Comparison of ENCODE assay signal across 15 cellular contexts in the genomic region with DNA sequence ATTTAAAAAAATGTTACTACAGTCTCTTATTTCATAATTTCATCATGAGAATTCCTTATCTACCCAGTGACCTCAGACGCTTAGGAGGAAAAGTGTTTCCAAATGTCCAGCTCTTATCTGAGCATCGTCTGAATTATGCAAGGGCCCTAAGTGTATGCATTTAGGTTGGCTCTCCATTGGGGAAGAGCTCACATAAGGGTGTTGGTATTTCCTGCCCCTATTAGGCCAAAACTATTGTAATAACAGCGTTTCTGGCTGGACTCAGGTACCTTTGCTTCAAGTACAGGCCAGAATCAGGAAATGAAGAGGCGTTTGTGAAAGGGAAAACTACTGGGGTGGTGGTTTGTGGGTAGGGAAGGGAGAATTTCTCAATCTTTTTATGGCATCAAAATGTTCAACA. TPM values are rescaled to one million over a fixed set of nuclear protein-coding genes. Genes with fewer than 3 reads are reported as not detected.
DNase-seq lines count a peak whose midpoint lies in the region; ATAC-seq and TF ChIP-seq lines count a peak whose summit lies in the region.
"Had no signal": no experiment of that assay in that cellular context is flagged by ENCODE, and none has a peak within 500 bp of the region (broad histone marks: within the 10 kb centered on the region; RNA-seq: fewer than 3 reads in every experiment).

No MANE protein-coding gene starts in this region.

- no peaks in the 10 kb centered on the region for H3K27me3 Mint-ChIP-seq in stimulated activated naive CD8-positive, alpha-beta T cell treated with anti-CD3 and anti-CD28 coated beads, Interleukin-15, amount 100 ng/mL, for 72 hours
- H3K27me3 Mint-ChIP-seq in GM23338 (ENCODE audit: insufficient read depth, low read depth, poor library complexity) = peaks cover 7% of the 10 kb centered on the region

- H3F3A ChIP-seq in GM23248 (ENCODE audit: insufficient read depth) (peaks cover 17% of the 10 kb centered on the region), GM23338 (replicated peaks; ENCODE audit: low read depth) (no peaks in the 10 kb centered on the region)

- H2AFZ ChIP-seq in GM23248 (no peak overlapping the region), parathyroid adenoma (peak overlapping the region; percentile 79), GM23338 (no peak overlapping the region)

- H3K36me3 ChIP-seq in GM23248 (ENCODE audit: low read depth) (no peaks in the 10 kb centered on the region), parathyroid adenoma (ENCODE audit: control insufficient read depth, insufficient read depth, low read length) (no peaks in the 10 kb centered on the region), ascending aorta (no peaks in the 10 kb centered on the region), GM23338 (ENCODE audit: insufficient read depth) (no peaks in the 10 kb centered on the region)
- H3K36me3 ChIP-seq: colonic mucosa, stomach had no signal

- intact Hi-C loops in ascending aorta (cut with DNase I) = no loop called here

- TF ChIP-seq CTCF in RWPE1 (conservative IDR thresholded peaks at IDR 0.05; ENCODE audit: low read depth) (no peak), parathyroid adenoma (IDR thresholded peaks at IDR 0.05) (no peak), ascending aorta (IDR thresholded peaks at IDR 0.05) (no peak), GM23338 (conservative IDR thresholded peaks at IDR 0.05; ENCODE audit: low read depth in 2 of 2) (no peak)

- no peak overlapping the region for H3K4me3 ChIP-seq in GM23248
- no peak overlapping the region for H3K4me3 ChIP-seq in parathyroid adenoma (ENCODE audit: low read depth, low read length)
- no peak overlapping the region for H3K4me3 ChIP-seq in ascending aorta
- H3K4me3 ChIP-seq in GM23338 = no peak overlapping the region
- H3K4me3 ChIP-seq: colonic mucosa, stomach had no signal

- H3K9me3 ChIP-seq in GM23248 (ENCODE audit: low read depth) = no peaks in the 10 kb centered on the region
- no peaks in the 10 kb centered on the region for H3K9me3 ChIP-seq in parathyroid adenoma (ENCODE audit: control insufficient read depth, low read length)
- no peaks in the 10 kb centered on the region for H3K9me3 ChIP-seq in ascending aorta
- H3K9me3 ChIP-seq: colonic mucosa had no signal

- H3K9me2 ChIP-seq in GM23248 (ENCODE audit: insufficient read depth) = no peaks in the 10 kb centered on the region
- peaks cover 4% of the 10 kb centered on the region; the same call in 1 of the 2 replicates for H3K9me2 ChIP-seq in GM23338 (ENCODE audit: insufficient read depth)

- no peak for ATAC-seq in stimulated activated naive CD8-positive, alpha-beta T cell treated with anti-CD3 and anti-CD28 coated beads, Interleukin-15, amount 100 ng/mL, for 72 hours
- ATAC-seq in GM23338 = no peak

- H3K79me2 ChIP-seq in GM23248 (ENCODE audit: insufficient read depth) = no peaks in the 10 kb centered on the region
- H3K79me2 ChIP-seq in parathyroid adenoma = no peaks in the 10 kb centered on the region
- H3K79me2 ChIP-seq in GM23338 (replicated peaks; ENCODE audit: insufficient read depth) = no peaks in the 10 kb centered on the region

- peak overlapping the region; percentile 43 for H3K27ac ChIP-seq in GM23248
- peak overlapping the region; percentile 50; the same call in 1 of the 2 replicates for H3K27ac ChIP-seq in RWPE1
- peak overlapping the region; percentile 62 for H3K27ac ChIP-seq in parathyroid adenoma
- H3K27ac ChIP-seq in ascending aorta = no peak overlapping the region
- H3K27ac ChIP-seq in GM23338 (ENCODE audit: low read depth) = no peak overlapping the region
- H3K27ac ChIP-seq: colonic mucosa, stomach, VCaP had no signal

- H3K4me1 ChIP-seq in GM23248 (ENCODE audit: insufficient read depth) (peaks cover 31% of the 10 kb centered on the region), parathyroid adenoma (peaks cover 5% of the 10 kb centered on the region), ascending aorta (peaks cover 0 to 2% of the 10 kb centered on the region in 2 donors), GM23338 (ENCODE audit: insufficient read depth) (peaks cover 9% of the 10 kb centered on the region; the same call in 1 of the 2 replicates)
- H3K4me1 ChIP-seq: colonic mucosa, stomach had no signal

- H3K4me1 Mint-ChIP-seq in stimulated activated naive CD8-positive, alpha-beta T cell treated with anti-CD3 and anti-CD28 coated beads, Interleukin-15, amount 100 ng/mL, for 72 hours = peaks cover 16% of the 10 kb centered on the region
- H3K4me1 Mint-ChIP-seq in GM23338 = peaks cover 15% of the 10 kb centered on the region

- H3K27me3 ChIP-seq in GM23248 (replicated peaks; ENCODE audit: insufficient read depth) (no peaks in the 10 kb centered on the region), parathyroid adenoma (ENCODE audit: control insufficient read depth, insufficient read depth, low read length) (no peaks in the 10 kb centered on the region), ascending aorta (no peaks in the 10 kb centered on the region), GM23338 (ENCODE audit: insufficient read depth) (no peaks in the 10 kb centered on the region)
- H3K27me3 ChIP-seq: colonic mucosa, stomach had no signal

- POLR2A ChIA-PET in RWPE1 (lab: Yijun Ruan, JAX; ENCODE audit: low non-redundant PET) = no interaction called here

- in situ Hi-C loops in GM23248 (cut with MboI) = no loop called here

- no peaks in the 10 kb centered on the region for H4K20me1 ChIP-seq in GM23248 (ENCODE audit: insufficient read depth)
- no peaks in the 10 kb centered on the region for H4K20me1 ChIP-seq in GM23338 (replicated peaks; ENCODE audit: insufficient read depth)

- H3K9ac ChIP-seq in GM23248 (no peak overlapping the region), parathyroid adenoma (no peak overlapping the region)

- no peak overlapping the region for H3K4me3 Mint-ChIP-seq in stimulated activated naive CD8-positive, alpha-beta T cell treated with anti-CD3 and anti-CD28 coated beads, Interleukin-15, amount 100 ng/mL, for 72 hours
- no peak overlapping the region for H3K4me3 Mint-ChIP-seq in GM23338
- H3K4me3 Mint-ChIP-seq: activated naive CD4-positive, alpha-beta T cell treated with anti-CD3 and anti-CD28 coated beads for 36 hours had no signal

- H3K4me2 ChIP-seq in GM23248 (ENCODE audit: unreplicated experiment) (no peak overlapping the region), parathyroid adenoma (ENCODE audit: low read length) (no peak overlapping the region), GM23338 (no peak overlapping the region)

- H3K27ac Mint-ChIP-seq in stimulated activated naive CD8-positive, alpha-beta T cell treated with anti-CD3 and anti-CD28 coated beads, Interleukin-15, amount 100 ng/mL, for 72 hours = no peak overlapping the region
- no peak overlapping the region for H3K27ac Mint-ChIP-seq in GM23338
- H3K27ac Mint-ChIP-seq: activated naive CD4-positive, alpha-beta T cell treated with anti-CD3 and anti-CD28 coated beads for 36 hours had no signal

- DNase-seq in GM23248 = peak; percentile 66
- no peak for DNase-seq in RWPE1 (ENCODE audit: low spot score)
- peak; percentile 23 for DNase-seq in fibroblast of peridontal ligament (ENCODE audit: extremely low read depth)
- no peak for DNase-seq in stimulated activated naive CD8-positive, alpha-beta T cell treated with anti-CD3 and anti-CD28 coated beads, Interleukin-15, amount 100 ng/mL, for 72 hours
- no peak for DNase-seq in NCI-H774 (lab: John Stamatoyannopoulos, UW)
- DNase-seq in ascending aorta (ENCODE audit: low spot score in 2 of 2) = no peak
- no peak for DNase-seq in GM23338 (ENCODE audit: low spot score)
- DNase-seq: activated naive CD4-positive, alpha-beta T cell treated with anti-CD3 and anti-CD28 coated beads for 36 hours; colonic mucosa; NCI-H1436 treated with DMSO at 0.1 percent for 48 hours; NCI-H69; retina; stomach had no signal

- CTCF ChIA-PET in RWPE1 (lab: Yijun Ruan, JAX) = no interaction called here

- WGBS in GM23248 (ENCODE audit: low coverage in 1 of 2, low lambda C conversion rate in 2 of 2, missing lambda C conversion rate in 2 of 2), 2 experiments = 46 to 57% methylated on average over 4 of the region's 4 CpGs

- peaks cover 10 to 27% of the 10 kb centered on the region in 2 donors for H3K9me3 Mint-ChIP-seq in stimulated activated naive CD8-positive, alpha-beta T cell treated with anti-CD3 and anti-CD28 coated beads, Interleukin-15, amount 100 ng/mL, for 72 hours
- peaks cover 19% of the 10 kb centered on the region for H3K9me3 Mint-ChIP-seq in GM23338

- peaks cover 21% of the 10 kb centered on the region; the same call in 2 of the 3 replicates for H3K36me3 Mint-ChIP-seq in GM23338 (ENCODE audit: low read depth)

TF ChIP-seq in GM23338, 12 proteins besides CTCF, POLR2A, EP300 and RAD21 (continues in another document):
- TF ChIP-seq CREB1 (CRISPR knock-in tag; IDR thresholded peaks at IDR 0.05; ENCODE audit: low read depth) (no peak), ZNF114 (CRISPR knock-in tag; IDR thresholded peaks at IDR 0.05) (no peak), POLR2AphosphoS5 (IDR thresholded peaks at IDR 0.05; ENCODE audit: low read depth) (no peak), EZH2phosphoT487 (IDR thresholded peaks at IDR 0.05; ENCODE audit: unreplicated experiment) (no peak)
- TF ChIP-seq, protein P1, sequence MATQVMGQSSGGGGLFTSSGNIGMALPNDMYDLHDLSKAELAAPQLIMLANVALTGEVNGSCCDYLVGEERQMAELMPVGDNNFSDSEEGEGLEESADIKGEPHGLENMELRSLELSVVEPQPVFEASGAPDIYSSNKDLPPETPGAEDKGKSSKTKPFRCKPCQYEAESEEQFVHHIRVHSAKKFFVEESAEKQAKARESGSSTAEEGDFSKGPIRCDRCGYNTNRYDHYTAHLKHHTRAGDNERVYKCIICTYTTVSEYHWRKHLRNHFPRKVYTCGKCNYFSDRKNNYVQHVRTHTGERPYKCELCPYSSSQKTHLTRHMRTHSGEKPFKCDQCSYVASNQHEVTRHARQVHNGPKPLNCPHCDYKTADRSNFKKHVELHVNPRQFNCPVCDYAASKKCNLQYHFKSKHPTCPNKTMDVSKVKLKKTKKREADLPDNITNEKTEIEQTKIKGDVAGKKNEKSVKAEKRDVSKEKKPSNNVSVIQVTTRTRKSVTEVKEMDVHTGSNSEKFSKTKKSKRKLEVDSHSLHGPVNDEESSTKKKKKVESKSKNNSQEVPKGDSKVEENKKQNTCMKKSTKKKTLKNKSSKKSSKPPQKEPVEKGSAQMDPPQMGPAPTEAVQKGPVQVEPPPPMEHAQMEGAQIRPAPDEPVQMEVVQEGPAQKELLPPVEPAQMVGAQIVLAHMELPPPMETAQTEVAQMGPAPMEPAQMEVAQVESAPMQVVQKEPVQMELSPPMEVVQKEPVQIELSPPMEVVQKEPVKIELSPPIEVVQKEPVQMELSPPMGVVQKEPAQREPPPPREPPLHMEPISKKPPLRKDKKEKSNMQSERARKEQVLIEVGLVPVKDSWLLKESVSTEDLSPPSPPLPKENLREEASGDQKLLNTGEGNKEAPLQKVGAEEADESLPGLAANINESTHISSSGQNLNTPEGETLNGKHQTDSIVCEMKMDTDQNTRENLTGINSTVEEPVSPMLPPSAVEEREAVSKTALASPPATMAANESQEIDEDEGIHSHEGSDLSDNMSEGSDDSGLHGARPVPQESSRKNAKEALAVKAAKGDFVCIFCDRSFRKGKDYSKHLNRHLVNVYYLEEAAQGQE (IDR thresholded peaks at IDR 0.05; ENCODE audit: unreplicated experiment) = no peak

RNA-seq across cellular contexts. Expression of a gene that starts 40.4 kb away (rescaled TPM):
- 208 and 228 TPM in 2 replicates for total RNA-seq in GM23248 (2014; rRNA removed; shearing (Covaris generic))
- polyA plus RNA-seq in GM23248 (2016; fragmentation: Nextera tagmentation; extraction: Ambion mirVana) = 127 and 134 TPM in 2 replicates
- 200 TPM for total RNA-seq in ascending aorta
- total RNA-seq in GM23338 (2014; rRNA removed; shearing (Covaris generic)) = 34.2 and 37.2 TPM in 2 replicates
- polyA plus RNA-seq in GM23338 (2016; fragmentation: Nextera tagmentation; extraction: Ambion mirVana) = 15.0 and 16.3 TPM in 2 replicates

Comparison
In these comparisons a context has a peak if more than half of its experiments do, and no peak if none do; other contexts are left out.
1. DNase-seq: peak in GM23248 (single experiment) and fibroblast of peridontal ligament (single experiment); none in RWPE1 (single experiment), stimulated activated naive CD8-positive, alpha-beta T cell treated with anti-CD3 and anti-CD28 coated beads, Interleukin-15, amount 100 ng/mL, for 72 hours (0 of 2), NCI-H774 (single experiment), ascending aorta (0 of 2) and GM23338 (single experiment).
2. H3K27ac ChIP-seq: peak in GM23248 (single experiment), RWPE1 (single experiment) and parathyroid adenoma (single experiment); none in ascending aorta (0 of 2) and GM23338 (single experiment).